ENCODE assay signal across 9 cellular contexts in genomic region chr3:57556459-57557087, GRCh38. TPM values are rescaled to one million over a fixed set of nuclear protein-coding genes. Genes with fewer than 3 reads are reported as not detected.
DNase-seq lines count a peak whose midpoint lies in the region; ATAC-seq and TF ChIP-seq lines count a peak whose summit lies in the region.
"Had no signal": no experiment of that assay in that cellular context is flagged by ENCODE, and none has a peak within 500 bp of the region (broad histone marks: within the 10 kb centered on the region; RNA-seq: fewer than 3 reads in every experiment).

No MANE protein-coding gene starts in this region.

- intact Hi-C loops in CD8-positive, alpha-beta T cell (cut with DNase I, micrococcal nuclease) = loop anchor here (1.0 to 10.0 kb wide), 7 partner anchors 41 to 872 kb away; partner anchors contain the start of genes APPL1 (in 2 of the 2), ARF4 (in 2 of the 2), SLMAP (in 2 of the 2) and TASOR (in 1 of the 2)

- peaks cover 37% of the 10 kb centered on the region for H3K36me3 Mint-ChIP-seq in CD8-positive, alpha-beta T cell
- H3K36me3 Mint-ChIP-seq in endodermal cell (ENCODE audit: low read depth) = peaks cover 14% of the 10 kb centered on the region

- peak in 4 of 7 experiments; percentile 2 to 50 (median 22) for DNase-seq in CD8-positive, alpha-beta T cell
- DNase-seq in activated CD4-positive, CD25-positive, alpha-beta regulatory T cell (lab: John Stamatoyannopoulos, UW) = peak in 3 of 4 experiments; percentile 11 to 32 (median 15)
- no peak for DNase-seq in endodermal cell
- peak; percentile 6 for DNase-seq in myocyte (ENCODE audit: low read depth)
- DNase-seq in tibial nerve (ENCODE audit: low spot score in 2 of 2) = no peak
- no peak for DNase-seq in mesenteric fat pad (ENCODE audit: low spot score)

- H3K4me1 ChIP-seq in CD8-positive, alpha-beta T cell (ENCODE audit: insufficient read depth, low read length) = peaks cover 33% of the 10 kb centered on the region
- H3K4me1 ChIP-seq in endodermal cell (ENCODE audit: control insufficient read depth, insufficient read depth, low read length) (no peaks in the 10 kb centered on the region), tibial nerve (peaks cover 0 to 41% (median 17%) of the 10 kb centered on the region in 4 donors)

- no peak for TF ChIP-seq CTCF in CD8-positive, alpha-beta T cell (IDR thresholded peaks at IDR 0.05)
- peak; percentile 14 for TF ChIP-seq CTCF in endodermal cell (conservative IDR thresholded peaks at IDR 0.05)
- no peak for TF ChIP-seq CTCF in tibial nerve (IDR thresholded peaks at IDR 0.05)

- POLR2A ChIA-PET in CD8-positive, alpha-beta T cell (lab: Charles Lee) = interaction anchor here (0.6 to 4.7 kb wide), 17 partner anchors 10 to 1000 kb away, joined by 3 to 43 read pairs (median 5); partner anchors contain the start of genes ARF4, CCDC66, DENND6A and SLMAP

- peaks cover 45% of the 10 kb centered on the region for H3K4me1 Mint-ChIP-seq in CD8-positive, alpha-beta T cell (ENCODE audit: low read depth)
- H3K4me1 Mint-ChIP-seq in endodermal cell = peaks cover 13% of the 10 kb centered on the region

- H3K9ac ChIP-seq in endodermal cell (ENCODE audit: extremely low read depth, low read length, poor library complexity, severe bottlenecking) = peak overlapping the region; percentile 60

- no peaks in the 10 kb centered on the region for H3K27me3 Mint-ChIP-seq in CD8-positive, alpha-beta T cell (ENCODE audit: low read depth)
- no peaks in the 10 kb centered on the region for H3K27me3 Mint-ChIP-seq in endodermal cell (ENCODE audit: insufficient read depth)

- no peaks in the 10 kb centered on the region for H3K9me3 Mint-ChIP-seq in CD8-positive, alpha-beta T cell
- peaks cover 1% of the 10 kb centered on the region for H3K9me3 Mint-ChIP-seq in endodermal cell

- 6 to 7% methylated on average over 35 to 54 of the region's 54 CpGs for WGBS in endodermal cell (ENCODE audit: insufficient coverage in 1 of 2, insufficient read length in 1 of 2), 2 experiments
- 1% methylated on average over 17 to 28 of the region's 54 CpGs for WGBS in tibial nerve, 2 donors

- H3K9me3 ChIP-seq in CD8-positive, alpha-beta T cell (ENCODE audit: low read length) = no peaks in the 10 kb centered on the region
- H3K9me3 ChIP-seq in endodermal cell (ENCODE audit: control insufficient read depth, low read length) (peaks cover 5% of the 10 kb centered on the region), tibial nerve (no peaks in the 10 kb centered on the region)

- H3K27ac ChIP-seq in CD8-positive, alpha-beta T cell (ENCODE audit: low read depth, low read length) = peak overlapping the region; percentile 87
- H3K27ac ChIP-seq in endodermal cell (ENCODE audit: low read depth, low read length) = peak overlapping the region; percentile 48
- peak overlapping the region; percentile 66 to 94 (median 83) for H3K27ac ChIP-seq in tibial nerve

- CTCF ChIA-PET in CD8-positive, alpha-beta T cell (lab: Charles Lee) = interaction anchor here (0.8 to 2.4 kb wide), 6 partner anchors 24 to 270 kb away, joined by 3 to 8 read pairs (median 3); partner anchors contain the start of gene ARF4

- peak overlapping the region; percentile 88 for H3K4me3 Mint-ChIP-seq in CD8-positive, alpha-beta T cell
- peak overlapping the region; percentile 75 for H3K4me3 Mint-ChIP-seq in endodermal cell

- peak overlapping the region; percentile 77 for H3K4me3 ChIP-seq in CD8-positive, alpha-beta T cell (ENCODE audit: low read depth, low read length)
- H3K4me3 ChIP-seq in endodermal cell (ENCODE audit: low read length) (peak overlapping the region; percentile 85), tibial nerve (peak overlapping the region; percentile 75 to 99 (median 88))

- no peaks in the 10 kb centered on the region for H3K27me3 ChIP-seq in CD8-positive, alpha-beta T cell (ENCODE audit: insufficient read depth, low read length)
- H3K27me3 ChIP-seq in endodermal cell (ENCODE audit: control insufficient read depth, insufficient read depth, low read length, poor library complexity, severe bottlenecking) = peaks cover 10% of the 10 kb centered on the region
- no peaks in the 10 kb centered on the region for H3K27me3 ChIP-seq in tibial nerve

- H3K36me3 ChIP-seq in CD8-positive, alpha-beta T cell (ENCODE audit: insufficient read depth, low read length) = peaks cover 15% of the 10 kb centered on the region
- peaks cover 14% of the 10 kb centered on the region for H3K36me3 ChIP-seq in endodermal cell (ENCODE audit: control insufficient read depth, insufficient read depth, low read length)
- peaks cover 0 to 24% (median 0%) of the 10 kb centered on the region in 3 donors for H3K36me3 ChIP-seq in tibial nerve

- TF ChIP-seq POLR2A in tibial nerve (IDR thresholded peaks at IDR 0.05) = no peak

- no peak for TF ChIP-seq EP300 in tibial nerve (IDR thresholded peaks at IDR 0.05)

- peak overlapping the region; percentile 99 for H3K27ac Mint-ChIP-seq in CD8-positive, alpha-beta T cell
- H3K27ac Mint-ChIP-seq in endodermal cell = no peak overlapping the region

- ATAC-seq in CD8-positive, alpha-beta T cell = peak; percentile 37
- ATAC-seq in GM19395 (IDR thresholded peaks at IDR 0.05; ENCODE audit: unreplicated experiment) = peak; percentile 35
- peak; percentile 38 for ATAC-seq in HG03432 (IDR thresholded peaks at IDR 0.05; ENCODE audit: unreplicated experiment)

RNA-seq across cellular contexts. Expression of gene PDE12, which starts 0.5 kb away (rescaled TPM):
- 10 to 100 TPM; 44.8 to 45.9 TPM for total RNA-seq in CD8-positive, alpha-beta T cell
- total RNA-seq in endodermal cell (10 to 100 TPM; 10.5 to 12.5 TPM), myocyte (11.2 and 13.5 TPM in 2 replicates), tibial nerve (10 to 100 TPM; 10.5 to 20.1 (median 16.9) TPM), mesenteric fat pad (26.7 TPM)
- 11.1 TPM for polyA plus RNA-seq in endodermal cell (2013, experiment 1 of 2)
- polyA plus RNA-seq in endodermal cell (2013, experiment 2 of 2) = 11.3 TPM
- 7.5 TPM for polyA plus RNA-seq in myocyte (2012)

RNA-seq across cellular contexts. Expression of gene DNAH12, which starts 12.4 kb away (rescaled TPM):
- under 1 TPM; 0.08 to 0.27 TPM for total RNA-seq in CD8-positive, alpha-beta T cell
- total RNA-seq in endodermal cell = 1 to 10 TPM in 1 of 2 donors, under 1 TPM in 1; 0.77 to 2.2 TPM
- polyA plus RNA-seq in endodermal cell (2013, experiment 1 of 2) = not detected
- 0.12 TPM for polyA plus RNA-seq in endodermal cell (2013, experiment 2 of 2)
- total RNA-seq in myocyte = 0.21 and 0.32 TPM in 2 replicates
- 0.05 TPM for polyA plus RNA-seq in myocyte (2012)
- total RNA-seq in tibial nerve = 1 to 10 TPM in 1 of 4 donors, under 1 TPM in 3; under 0.01 to 1.1 (median 0.15) TPM
- 0.06 TPM for total RNA-seq in mesenteric fat pad
- total RNA-seq: T-helper 2 cell treated with Interferon-gamma antibody and Interleukin-4, amounts not matched to agents 100 ng/mL and 5 ng/mL, for 36 hours had no signal

RNA-seq across cellular contexts. Expression of gene ARF4, which starts 40.6 kb away (rescaled TPM):
- 10 to 100 TPM; 72.7 to 73.5 TPM for total RNA-seq in CD8-positive, alpha-beta T cell
- total RNA-seq in endodermal cell (100 to 1,000 TPM; 176 to 188 TPM), myocyte (212 and 287 TPM in 2 replicates), tibial nerve (10 to 100 TPM; 53.7 to 96.9 (median 83.9) TPM), mesenteric fat pad (156 TPM)
- 184 TPM for polyA plus RNA-seq in endodermal cell (2013, experiment 1 of 2)
- polyA plus RNA-seq in endodermal cell (2013, experiment 2 of 2) = 182 TPM
- polyA plus RNA-seq in myocyte (2012) = 342 TPM

Comparison
In these comparisons a context has a peak if more than half of its experiments do, and no peak if none do; other contexts are left out.
1. DNase-seq: peak in CD8-positive, alpha-beta T cell (4 of 7), activated CD4-positive, CD25-positive, alpha-beta regulatory T cell (3 of 4) and myocyte (single experiment); none in endodermal cell (single experiment), tibial nerve (0 of 2) and mesenteric fat pad (single experiment).
2. Peak in every context shown above with its lines, with median percentiles within 50 percentile points of each other: ATAC-seq, H3K27ac ChIP-seq and H3K4me3 ChIP-seq.